ENCODE assay signal across 1 cellular context in the genomic region with DNA sequence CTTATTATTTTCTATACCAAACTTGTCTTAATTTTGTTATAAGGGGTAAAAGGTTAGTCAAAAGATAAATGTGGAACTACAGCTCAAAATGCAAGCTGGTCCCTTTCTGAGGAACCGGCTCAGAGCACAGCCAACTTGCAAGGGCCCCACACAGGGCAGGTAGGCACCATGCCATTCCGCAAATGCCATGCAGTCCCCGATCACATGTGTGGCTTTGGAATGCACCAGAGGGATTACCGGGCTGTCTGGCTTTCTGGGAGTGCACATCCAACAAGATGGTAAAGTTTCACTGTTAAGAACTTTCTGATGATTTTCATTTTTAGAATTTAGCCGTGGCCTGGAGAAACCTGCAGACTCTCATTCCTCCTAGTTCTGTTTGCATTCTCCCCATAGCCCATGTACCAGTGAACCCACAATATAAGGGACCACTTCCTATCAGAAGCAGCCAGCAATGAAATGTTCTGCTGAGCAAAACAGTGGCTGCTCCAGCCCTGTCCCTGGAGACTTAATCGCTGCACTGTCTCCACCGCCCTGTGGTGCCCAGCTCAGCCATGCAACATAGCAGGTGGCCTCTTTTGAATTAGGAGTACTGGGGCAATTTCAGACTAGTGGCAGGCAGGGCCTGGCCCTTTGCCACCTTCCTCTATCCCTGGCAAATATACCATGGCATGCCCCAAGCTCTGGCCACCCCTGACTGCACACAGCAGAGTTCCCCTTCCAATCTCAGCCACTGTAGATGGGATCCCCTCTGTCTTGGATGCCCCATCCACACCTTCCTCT.
TF ChIP-seq lines count a peak whose summit lies in the region.

No MANE protein-coding gene starts in this region.

TF ChIP-seq in Ishikawa, 13 proteins besides CTCF, POLR2A, EP300 and RAD21 (continued from another document):
- TF ChIP-seq, protein P1, sequence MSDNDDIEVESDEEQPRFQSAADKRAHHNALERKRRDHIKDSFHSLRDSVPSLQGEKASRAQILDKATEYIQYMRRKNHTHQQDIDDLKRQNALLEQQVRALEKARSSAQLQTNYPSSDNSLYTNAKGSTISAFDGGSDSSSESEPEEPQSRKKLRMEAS (IDR thresholded peaks at IDR 0.05): peak; percentile 48; the same call in 1 of the 2 replicates
- TF ChIP-seq YY1 (IDR thresholded peaks at IDR 0.05; ENCODE audit: low read depth): 0 out of 2 replicates have a peak, but pooled peaks have one; percentile 24
